1 cellular context compared by ENCODE assay signal in the genomic region with DNA sequence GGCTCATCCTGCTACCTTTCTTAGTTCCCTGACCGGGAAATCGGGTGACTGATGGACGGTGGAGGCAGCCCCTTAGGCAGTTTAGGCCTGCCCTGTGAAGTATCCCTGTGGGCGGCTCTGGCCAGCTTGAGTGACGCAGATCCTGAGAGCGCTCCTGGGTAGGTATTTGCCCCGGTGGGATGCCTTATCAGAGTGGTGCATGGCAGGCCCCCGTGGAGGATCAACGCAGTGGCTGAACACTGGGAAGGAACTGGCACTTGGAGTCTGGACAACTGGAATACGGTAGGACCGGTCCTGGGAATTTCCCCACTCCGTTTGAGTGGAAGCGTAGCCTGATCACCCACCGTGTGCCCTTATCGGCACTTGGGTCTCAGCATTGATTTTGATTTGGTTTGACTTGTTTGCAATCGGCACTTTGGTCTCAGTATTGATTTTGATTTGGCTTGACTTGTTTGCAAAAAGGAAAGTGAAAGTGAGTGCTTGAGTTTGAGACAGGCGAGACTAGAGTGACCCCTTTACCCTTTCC.
TF ChIP-seq lines count a peak whose summit lies in the region.

No MANE protein-coding gene starts in this region.

TF ChIP-seq in SK-N-SH treated with all-trans-retinoic acid at 6 μM for 48 hours, 23 proteins besides CTCF, POLR2A, EP300 and RAD21 (continued from another document):
- no peak for TF ChIP-seq ZFP30 (CRISPR knock-in tag; IDR thresholded peaks at IDR 0.05)
- TF ChIP-seq, protein P1, sequence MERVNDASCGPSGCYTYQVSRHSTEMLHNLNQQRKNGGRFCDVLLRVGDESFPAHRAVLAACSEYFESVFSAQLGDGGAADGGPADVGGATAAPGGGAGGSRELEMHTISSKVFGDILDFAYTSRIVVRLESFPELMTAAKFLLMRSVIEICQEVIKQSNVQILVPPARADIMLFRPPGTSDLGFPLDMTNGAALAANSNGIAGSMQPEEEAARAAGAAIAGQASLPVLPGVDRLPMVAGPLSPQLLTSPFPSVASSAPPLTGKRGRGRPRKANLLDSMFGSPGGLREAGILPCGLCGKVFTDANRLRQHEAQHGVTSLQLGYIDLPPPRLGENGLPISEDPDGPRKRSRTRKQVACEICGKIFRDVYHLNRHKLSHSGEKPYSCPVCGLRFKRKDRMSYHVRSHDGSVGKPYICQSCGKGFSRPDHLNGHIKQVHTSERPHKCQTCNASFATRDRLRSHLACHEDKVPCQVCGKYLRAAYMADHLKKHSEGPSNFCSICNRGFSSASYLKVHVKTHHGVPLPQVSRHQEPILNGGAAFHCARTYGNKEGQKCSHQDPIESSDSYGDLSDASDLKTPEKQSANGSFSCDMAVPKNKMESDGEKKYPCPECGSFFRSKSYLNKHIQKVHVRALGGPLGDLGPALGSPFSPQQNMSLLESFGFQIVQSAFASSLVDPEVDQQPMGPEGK (CRISPR knock-in tag; IDR thresholded peaks at IDR 0.05; ENCODE audit: borderline replicate concordance), result no peak
- TF ChIP-seq GLIS3 (CRISPR knock-in tag; IDR thresholded peaks at IDR 0.05), result no peak
- TF ChIP-seq RARB (CRISPR knock-in tag; IDR thresholded peaks at IDR 0.05), result no peak
- no peak for TF ChIP-seq BACH2 (CRISPR knock-in tag; IDR thresholded peaks at IDR 0.05; ENCODE audit: borderline replicate concordance)
- TF ChIP-seq ISL1 (CRISPR knock-in tag; IDR thresholded peaks at IDR 0.05), result no peak
